In genomic region chr1:21308330-21308729, GRCh38 we compare ENCODE assay signal across 14 cellular contexts. TPM values are rescaled to one million over a fixed set of nuclear protein-coding genes. Genes with fewer than 3 reads are reported as not detected.
DNase-seq lines count a peak whose midpoint lies in the region; ATAC-seq and TF ChIP-seq lines count a peak whose summit lies in the region.
"Had no signal": no experiment of that assay in that cellular context is flagged by ENCODE, and none has a peak within 500 bp of the region (broad histone marks: within the 10 kb centered on the region; RNA-seq: fewer than 3 reads in every experiment).

No MANE protein-coding gene starts in this region.

- no peak overlapping the region for H3K23ac ChIP-seq in mesenchymal stem cell (ENCODE audit: low read length in 2 of 2)

- peak overlapping the region; percentile 4 to 72 for H3K18ac ChIP-seq in mesenchymal stem cell (ENCODE audit: low read depth in 1 of 2, low read length in 2 of 2)

- H3K4ac ChIP-seq in mesenchymal stem cell (ENCODE audit: low read depth in 1 of 2, low read length in 2 of 2) = peak overlapping the region in 1 of 2 experiments; percentile 10

- H2AFZ ChIP-seq in mesenchymal stem cell (ENCODE audit: low read depth, low read length) = no peak overlapping the region

- H3K27ac ChIP-seq in heart right ventricle (peak overlapping the region in 8 of 10 donors; percentile 3 to 56 (median 23)), mesenchymal stem cell (ENCODE audit: low read length, poor library complexity, severe bottlenecking) (peak overlapping the region; percentile 11), tibial artery (peak overlapping the region; percentile 56 to 63)

- peak overlapping the region; percentile 6 to 66 for H2BK12ac ChIP-seq in mesenchymal stem cell (ENCODE audit: low read length in 2 of 2)

- H3K36me3 ChIP-seq in heart right ventricle (no peaks in the 10 kb centered on the region), mesenchymal stem cell (ENCODE audit: control insufficient read depth in 1 of 2, insufficient read depth in 2 of 2, low read depth in 1 of 2, low read length in 2 of 2) (no peaks in the 10 kb centered on the region), tibial artery (no peaks in the 10 kb centered on the region)

- H4K91ac ChIP-seq in mesenchymal stem cell (ENCODE audit: low read length) = no peak overlapping the region

- peak overlapping the region; percentile 29 for H4K8ac ChIP-seq in mesenchymal stem cell (ENCODE audit: low read length)

- H3K4me1 ChIP-seq in heart right ventricle (peaks cover 3 to 57% (median 42%) of the 10 kb centered on the region in 9 donors), mesenchymal stem cell (ENCODE audit: control insufficient read depth, insufficient read depth, low read depth, low read length) (peaks cover 55% of the 10 kb centered on the region), tibial artery (peaks cover 12 to 99% (median 72%) of the 10 kb centered on the region in 4 donors)

- H3K27ac Mint-ChIP-seq in activated naive CD8-positive, alpha-beta T cell treated with anti-CD3 and anti-CD28 coated beads, Interleukin-2, amount 50 U/mL, for 24 hours = peak overlapping the region; percentile 39
- H3K27ac Mint-ChIP-seq: B cell; T-helper 1 cell treated with Interleukin-12 subunit alpha and Interleukin-12 subunit beta and Interleukin-4 antibody, amounts not matched to agents 30 μg/mL and 1 μg/mL, for 36 hours had no signal

- peaks cover 63% of the 10 kb centered on the region for H3K4me1 Mint-ChIP-seq in activated naive CD8-positive, alpha-beta T cell treated with anti-CD3 and anti-CD28 coated beads, Interleukin-2, amount 50 U/mL, for 24 hours

- TF ChIP-seq CTCF in heart right ventricle (IDR thresholded peaks at IDR 0.05) (no peak), tibial artery (IDR thresholded peaks at IDR 0.05) (no peak), GM13977 (IDR thresholded peaks at IDR 0.05; ENCODE audit: extremely low read depth, insufficient read depth, missing control alignments) (no peak)

- H2BK5ac ChIP-seq in mesenchymal stem cell (ENCODE audit: low read depth, low read length, poor library complexity, severe bottlenecking) = no peak overlapping the region

- in situ Hi-C loops in GM13977 (cut with MboI; ENCODE audit: low pct_unique_long_range_greater_than_20kb, low sequenced_read_pairs, unreplicated experiment) = no loop called here

- WGBS in heart right ventricle, 2 donors = 50 to 52% methylated on average over 5 of the region's 5 CpGs
- WGBS in mesenchymal stem cell = 57% methylated on average over 5 of the region's 5 CpGs

- no peak for DNase-seq in heart right ventricle
- DNase-seq in cardiac septum (ENCODE audit: low spot score) = no peak
- DNase-seq in activated naive CD8-positive, alpha-beta T cell treated with anti-CD3 and anti-CD28 coated beads, Interleukin-2, amount 50 U/mL, for 24 hours = no peak
- peak; percentile 34 for DNase-seq in mesenchymal stem cell
- no peak for DNase-seq in tibial artery
- no peak for DNase-seq in GM13977 (ENCODE audit: low spot score)
- no peak for DNase-seq in NCI-H2227 (lab: John Stamatoyannopoulos, UW; ENCODE audit: unreplicated experiment)
- DNase-seq in activated effector memory CD4-positive, alpha-beta T cell treated with anti-CD3 and anti-CD28 coated beads, Interleukin-2, amount 50 U/mL, for 16 hours = no peak
- DNase-seq: activated T-cell treated with anti-CD3 and anti-CD28 coated beads, Interleukin-2, amount 50 U/mL, for 72 hours; NCI-H1105 treated with DMSO at 0.1 percent for 48 hours; stimulated activated CD4-positive, alpha-beta T cell treated with anti-CD3 and anti-CD28 coated beads, Interleukin-2, amount 100 ng/mL, for 48 hours had no signal

- H3K4me2 ChIP-seq in mesenchymal stem cell (ENCODE audit: low read length, poor library complexity, severe bottlenecking) = no peak overlapping the region

- peaks cover 0 to 5% (median 0%) of the 10 kb centered on the region in 11 donors for H3K9me3 ChIP-seq in heart right ventricle
- H3K9me3 ChIP-seq in mesenchymal stem cell (ENCODE audit: control insufficient read depth, low read length) = no peaks in the 10 kb centered on the region
- no peaks in the 10 kb centered on the region for H3K9me3 ChIP-seq in tibial artery

- H3K9me3 Mint-ChIP-seq in activated naive CD8-positive, alpha-beta T cell treated with anti-CD3 and anti-CD28 coated beads, Interleukin-2, amount 50 U/mL, for 24 hours = no peaks in the 10 kb centered on the region
- H3K9me3 Mint-ChIP-seq: natural killer cell treated with Interleukin-12 subunit alpha and Interleukin-12 subunit beta and Interleukin-15 and Interleukin-18, amount 100 ng/mL, for 72 hours; T-helper 1 cell treated with Interleukin-12 subunit alpha and Interleukin-12 subunit beta and Interleukin-4 antibody, amounts not matched to agents 30 μg/mL and 1 μg/mL, for 36 hours had no signal

- peak in 1 of 8 donors; percentile 18 for ATAC-seq in heart right ventricle
- no peak for ATAC-seq in activated naive CD8-positive, alpha-beta T cell treated with anti-CD3 and anti-CD28 coated beads, Interleukin-2, amount 50 U/mL, for 24 hours

- H3K79me1 ChIP-seq in mesenchymal stem cell (replicated peaks; ENCODE audit: low read length, poor library complexity, severe bottlenecking) = peaks cover 36% of the 10 kb centered on the region

- H3K36me3 Mint-ChIP-seq in activated naive CD8-positive, alpha-beta T cell treated with anti-CD3 and anti-CD28 coated beads, Interleukin-2, amount 50 U/mL, for 24 hours (ENCODE audit: low read depth) = peaks cover 23% of the 10 kb centered on the region
- H3K36me3 Mint-ChIP-seq: natural killer cell treated with Interleukin-12 subunit alpha and Interleukin-12 subunit beta and Interleukin-15 and Interleukin-18, amount 100 ng/mL, for 72 hours had no signal

- H2BK120ac ChIP-seq in mesenchymal stem cell (ENCODE audit: low read depth, low read length) = no peak overlapping the region

- no peaks in the 10 kb centered on the region for H3K27me3 ChIP-seq in heart right ventricle
- H3K27me3 ChIP-seq in mesenchymal stem cell (ENCODE audit: control insufficient read depth in 1 of 2, insufficient read depth in 1 of 2, low read length in 2 of 2) = no peaks in the 10 kb centered on the region
- no peaks in the 10 kb centered on the region for H3K27me3 ChIP-seq in tibial artery

- no peak overlapping the region for H3K14ac ChIP-seq in mesenchymal stem cell (ENCODE audit: low read length in 2 of 2)

- no peaks in the 10 kb centered on the region for H3K27me3 Mint-ChIP-seq in activated naive CD8-positive, alpha-beta T cell treated with anti-CD3 and anti-CD28 coated beads, Interleukin-2, amount 50 U/mL, for 24 hours
- H3K27me3 Mint-ChIP-seq: B cell; natural killer cell treated with Interleukin-12 subunit alpha and Interleukin-12 subunit beta and Interleukin-15 and Interleukin-18, amount 100 ng/mL, for 72 hours had no signal

- intact Hi-C loops in heart right ventricle (cut with DNase I) = no loop called here
- intact Hi-C loops in cardiac septum (cut with DNase I) = no loop called here
- intact Hi-C loops in tibial artery (cut with DNase I; ENCODE audit: low total_unique reads) = no loop called here

- no peak overlapping the region for H3K9ac ChIP-seq in mesenchymal stem cell (ENCODE audit: low read length)

- H3K4me3 Mint-ChIP-seq in activated naive CD8-positive, alpha-beta T cell treated with anti-CD3 and anti-CD28 coated beads, Interleukin-2, amount 50 U/mL, for 24 hours = peak overlapping the region; percentile 6
- H3K4me3 Mint-ChIP-seq: B cell; natural killer cell treated with Interleukin-12 subunit alpha and Interleukin-12 subunit beta and Interleukin-15 and Interleukin-18, amount 100 ng/mL, for 72 hours; T-helper 1 cell treated with Interleukin-12 subunit alpha and Interleukin-12 subunit beta and Interleukin-4 antibody, amounts not matched to agents 30 μg/mL and 1 μg/mL, for 36 hours had no signal

- no peak overlapping the region for H2AK5ac ChIP-seq in mesenchymal stem cell (ENCODE audit: low read length, severe bottlenecking)

- H2BK15ac ChIP-seq in mesenchymal stem cell (ENCODE audit: low read depth, poor library complexity, severe bottlenecking) = peak overlapping the region; percentile 82

- H3K4me3 ChIP-seq in heart right ventricle = no peak overlapping the region
- no peak overlapping the region for H3K4me3 ChIP-seq in mesenchymal stem cell (ENCODE audit: insufficient read depth in 1 of 2, low read depth in 1 of 2, low read length in 2 of 2)
- no peak overlapping the region for H3K4me3 ChIP-seq in tibial artery

RNA-seq across cellular contexts. Expression of gene ECE1, which starts 18.1 kb away (rescaled TPM):
- 10 to 100 TPM; 30.6 to 81.8 (median 53.1) TPM for total RNA-seq in heart right ventricle
- polyA plus RNA-seq in heart right ventricle = 10 to 100 TPM; 41.4 to 44.7 TPM
- 55.8 TPM for total RNA-seq in cardiac septum
- 229 TPM for polyA plus RNA-seq in mesenchymal stem cell (2013, experiment 1 of 2)
- 222 TPM for polyA plus RNA-seq in mesenchymal stem cell (2013, experiment 2 of 2)
